In the genomic region with DNA sequence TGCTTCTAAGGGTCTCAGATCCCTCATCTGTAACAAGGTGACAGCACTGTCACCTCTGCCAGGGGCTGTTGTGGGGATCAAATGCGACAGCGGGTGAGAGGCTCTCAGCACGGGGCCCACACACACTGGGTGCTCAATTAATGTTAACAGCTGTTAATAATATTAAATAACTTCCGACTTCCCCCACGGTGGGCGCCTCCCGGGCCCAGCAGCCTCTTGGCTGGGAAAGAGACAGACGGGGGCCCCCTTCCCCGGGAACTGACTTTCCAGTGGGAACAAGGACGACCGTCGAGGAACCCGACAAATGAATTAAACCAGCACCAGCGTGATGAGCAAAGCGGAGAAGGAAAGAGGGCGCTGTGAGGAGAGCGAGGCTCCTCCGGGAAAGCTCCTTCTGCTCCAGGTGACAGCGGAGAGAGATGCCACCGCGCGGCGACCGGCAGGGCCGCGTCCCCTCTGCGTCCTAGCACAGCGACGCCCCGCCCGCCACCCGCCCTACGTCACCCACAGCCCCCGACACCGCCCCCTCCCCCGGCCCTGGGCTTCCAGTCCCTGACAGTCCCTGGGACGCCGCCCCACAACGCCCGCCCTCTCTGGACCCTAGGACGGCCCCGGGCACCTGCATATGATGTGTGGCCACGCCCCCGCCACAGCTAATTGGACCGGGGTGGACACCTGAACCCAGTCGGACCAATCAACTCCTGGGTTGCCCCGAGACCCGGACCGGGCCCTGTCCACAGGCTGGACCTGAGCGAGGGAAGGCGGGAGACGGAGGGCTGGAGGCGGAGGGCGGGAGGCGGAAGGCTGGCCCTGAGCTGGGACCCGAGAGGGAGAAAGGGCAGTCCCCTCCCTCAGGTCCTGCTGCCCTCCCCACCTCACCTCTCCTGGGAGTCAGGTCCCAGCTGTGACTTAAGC, we compare ENCODE assay signal across 8 cellular contexts. TPM values are rescaled to one million over a fixed set of nuclear protein-coding genes. Genes with fewer than 3 reads are reported as not detected.
A peak's percentile ranks its signal among the peaks of the same experiment; 100 is the strongest.
DNase-seq lines count a peak whose midpoint lies in the region; ATAC-seq and TF ChIP-seq lines count a peak whose summit lies in the region.

No MANE protein-coding gene starts in this region.

- 12% methylated on average over 45 of the region's 56 CpGs for WGBS in prostate gland

- no peak overlapping the region for H3K27ac Mint-ChIP-seq in glutamatergic neuron (ENCODE audit: unreplicated experiment)

- TF ChIP-seq CTCF in LNCaP clone FGC (IDR thresholded peaks at IDR 0.05; ENCODE audit: control insufficient read depth, extremely low read depth, insufficient read depth) (no peak), RWPE1 (conservative IDR thresholded peaks at IDR 0.05; ENCODE audit: low read depth) (no peak), glutamatergic neuron (IDR thresholded peaks at IDR 0.05; ENCODE audit: partially characterized antibody, unreplicated experiment) (no peak), prostate gland (IDR thresholded peaks at IDR 0.05) (peak in 1 of 4 experiments; percentile 44)

- POLR2A ChIA-PET in RWPE1 (lab: Yijun Ruan, JAX; ENCODE audit: low non-redundant PET), result no interaction called here

- H3K4me1 Mint-ChIP-seq in glutamatergic neuron (ENCODE audit: low read depth, unreplicated experiment), result peaks cover 9% of the 10 kb centered on the region

- no peaks in the 10 kb centered on the region for H3K36me3 ChIP-seq in prostate gland

- CTCF ChIA-PET in RWPE1 (lab: Yijun Ruan, JAX), result interaction anchor here (0.6 kb wide), 1 partner anchor 36 kb away, joined by 3 read pairs; no protein-coding TSS in a partner anchor

- peaks cover 14% of the 10 kb centered on the region for H3K27me3 Mint-ChIP-seq in glutamatergic neuron (ENCODE audit: unreplicated experiment)

- ATAC-seq in HG02798 (IDR thresholded peaks at IDR 0.05; ENCODE audit: poor library complexity, unreplicated experiment) (no peak), GM21723 (IDR thresholded peaks at IDR 0.05; ENCODE audit: unreplicated experiment) (no peak)

- H3K36me3 Mint-ChIP-seq in glutamatergic neuron (ENCODE audit: unreplicated experiment), result no peaks in the 10 kb centered on the region

- H3K4me3 ChIP-seq in LNCaP clone FGC (ENCODE audit: low read depth, low read length) (0 out of 2 replicates have a peak overlapping the region, but pooled peaks have one; percentile 11), prostate gland (no peak overlapping the region)

- no peak overlapping the region for H3K27ac ChIP-seq in RWPE1
- no peak overlapping the region for H3K27ac ChIP-seq in prostate gland

- no peaks in the 10 kb centered on the region for H3K4me1 ChIP-seq in prostate gland (replicated peaks)

- no peaks in the 10 kb centered on the region for H3K9me3 ChIP-seq in prostate gland

- intact Hi-C loops in prostate gland (cut with DNase I), result no loop called here

- H3K9me3 Mint-ChIP-seq in glutamatergic neuron (ENCODE audit: unreplicated experiment), result peaks cover 7% of the 10 kb centered on the region

- peak overlapping the region; percentile 80 for H3K4me3 Mint-ChIP-seq in glutamatergic neuron (ENCODE audit: unreplicated experiment)

- DNase-seq in LNCaP clone FGC (ENCODE audit: low read depth) (no peak), RWPE1 (ENCODE audit: low spot score) (peak; percentile 48), glutamatergic neuron (peak; percentile 71), prostate gland (ENCODE audit: low spot score) (peak; percentile 79), NCI-H226 (no peak), medulla oblongata (ENCODE audit: extremely low spot score) (no peak)

- H3K27me3 ChIP-seq in prostate gland (replicated peaks; ENCODE audit: insufficient read depth), result no peaks in the 10 kb centered on the region

- no peak for TF ChIP-seq POLR2A in prostate gland (IDR thresholded peaks at IDR 0.05)

RNA-seq across cellular contexts. Expression of a gene that starts 38.2 kb away (rescaled TPM):
- total RNA-seq in glutamatergic neuron (ENCODE audit: unreplicated experiment) (0.22 TPM), prostate gland (under 1 TPM in 1 of 2 donors, not detected in 1; 0.34 TPM)

Comparison
In these comparisons a context has a peak if more than half of its experiments do, and no peak if none do; other contexts are left out.
1. DNase-seq: peak in RWPE1 (single experiment), glutamatergic neuron (single experiment) and prostate gland (single experiment); none in LNCaP clone FGC (single experiment), NCI-H226 (single experiment) and medulla oblongata (single experiment).